ENCODE assay signal across 18 cellular contexts in the genomic region with DNA sequence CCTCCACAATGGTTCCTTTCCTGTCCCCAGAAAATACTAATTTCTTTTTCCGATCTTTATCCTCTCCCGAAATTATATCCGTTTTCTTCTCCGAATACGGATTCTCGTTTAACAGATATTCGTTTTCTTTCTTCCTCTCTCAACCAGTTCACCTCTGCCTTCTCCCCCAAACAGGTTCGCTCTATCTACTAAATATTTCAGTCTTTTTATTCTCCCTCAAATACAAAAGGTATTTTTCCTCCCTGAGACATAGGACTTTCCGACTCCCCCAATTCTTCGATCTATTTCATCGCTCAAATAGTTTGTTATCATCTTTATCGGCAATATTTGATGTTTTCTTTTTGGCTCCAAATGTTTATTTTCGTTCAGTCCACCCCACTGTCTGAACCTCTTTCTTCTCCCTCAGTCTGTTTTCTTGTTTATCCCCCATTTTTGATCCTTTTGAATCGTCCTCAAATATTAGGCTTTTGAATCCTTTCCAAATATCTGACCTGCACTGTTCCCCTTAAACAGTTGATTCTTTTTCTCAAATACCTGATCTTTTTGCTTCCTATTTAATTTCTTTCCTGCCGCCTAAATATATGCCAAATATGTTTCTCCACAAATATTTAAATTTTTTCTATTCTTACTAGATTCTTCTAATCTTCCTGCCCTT. TPM values are rescaled to one million over a fixed set of nuclear protein-coding genes. Genes with fewer than 3 reads are reported as not detected.
A peak's percentile ranks its signal among the peaks of the same experiment; 100 is the strongest.
DNase-seq lines count a peak whose midpoint lies in the region; ATAC-seq, FAIRE-seq and TF ChIP-seq lines count a peak whose summit lies in the region.
"Had no signal": no experiment of that assay in that cellular context is flagged by ENCODE, and none has a peak within 500 bp of the region (broad histone marks: within the 10 kb centered on the region; RNA-seq: fewer than 3 reads in every experiment).

No MANE protein-coding gene starts in this region.

- peaks cover 17% of the 10 kb centered on the region for H3K27me3 ChIP-seq in CD4-positive, CD25-positive, alpha-beta regulatory T cell (ENCODE audit: control insufficient read depth, insufficient read depth, low read length)
- H3K27me3 ChIP-seq in H7 (ENCODE audit: control insufficient read depth, insufficient read depth, low read length) (peaks cover 94% of the 10 kb centered on the region), K562 (ENCODE audit: control insufficient read depth in 2 of 2, insufficient read depth in 2 of 2, low read length in 2 of 2) (no peaks in the 10 kb centered on the region), mucosa of rectum (ENCODE audit: control insufficient read depth in 2 of 2, insufficient read depth in 2 of 2, low read length in 2 of 2) (peaks cover 46 to 69% of the 10 kb centered on the region in 2 donors), pancreas (peaks cover 7 to 61% (median 27%) of the 10 kb centered on the region in 4 donors)

- H4K20me1 ChIP-seq in K562 (replicated peaks; ENCODE audit: control insufficient read depth, insufficient read depth, low read length): peaks cover 10% of the 10 kb centered on the region; the same call in 1 of the 2 replicates

- TF ChIP-seq EP300 in K562 (IDR thresholded peaks at IDR 0.05; ENCODE audit: low read length): no peak

- H3K9me3 ChIP-seq in CD4-positive, CD25-positive, alpha-beta regulatory T cell (ENCODE audit: control insufficient read depth in 2 of 2, low read length in 2 of 2): no peaks in the 10 kb centered on the region
- H3K9me3 ChIP-seq in K562 (replicated peaks; ENCODE audit: control insufficient read depth, insufficient read depth, low read depth, low read length) (no peaks in the 10 kb centered on the region; the same call in 1 of the 2 replicates), mucosa of rectum (ENCODE audit: control insufficient read depth in 2 of 2, low read length in 2 of 2) (no peaks in the 10 kb centered on the region), pancreas (no peaks in the 10 kb centered on the region)
- H3K9me3 ChIP-seq: gastrocnemius medialis, mucosa of descending colon had no signal

- TSS peak; percentile 18 for BruUV-seq in K562 (replicated peaks; lab: Mats Ljungman, UMichigan)

- peaks cover 11 to 37% (median 25%) of the 10 kb centered on the region in 4 donors for H3K4me1 Mint-ChIP-seq in CD4-positive, CD25-positive, alpha-beta regulatory T cell
- H3K4me1 Mint-ChIP-seq in osteocyte (ENCODE audit: unreplicated experiment): peaks cover 26% of the 10 kb centered on the region

- in situ Hi-C loops in K562 (cut with MboI): no loop called here

- no peak for ATAC-seq in CD4-positive, CD25-positive, alpha-beta regulatory T cell (ENCODE audit: low read depth in 2 of 2)
- ATAC-seq in K562 (no peak), pancreas (no peak)
- ATAC-seq: gastrocnemius medialis, mucosa of descending colon had no signal

- no peak for DNase-seq in CD4-positive, CD25-positive, alpha-beta regulatory T cell
- DNase-seq in H7 (no peak), K562 (ENCODE audit: extremely low read depth in 1 of 4, low spot score in 3 of 4) (no peak), pancreas (no peak), NCI-H1105 treated with DMSO at 0.1 percent for 48 hours (lab: John Stamatoyannopoulos, UW) (no peak), osteocyte (ENCODE audit: extremely low spot score, unreplicated experiment) (no peak)
- DNase-seq: activated CD4-positive, CD25-positive, alpha-beta regulatory T cell; DMS79 treated with DMSO at 0.1 percent for 48 hours; effector memory CD4-positive, alpha-beta T cell; gastrocnemius medialis; mucosa of descending colon; NCI-H146; NCI-H446 treated with DMSO at 0.1 percent for 48 hours had no signal

- POLR2A ChIA-PET in K562 (lab: Yijun Ruan, JAX): interaction anchor here (0.6 kb wide), 1 partner anchor 103 kb away, joined by 3 read pairs; no protein-coding TSS in a partner anchor

- H3K27me3 Mint-ChIP-seq in CD4-positive, CD25-positive, alpha-beta regulatory T cell: peaks cover 69% of the 10 kb centered on the region
- peaks cover 77% of the 10 kb centered on the region for H3K27me3 Mint-ChIP-seq in osteocyte (ENCODE audit: unreplicated experiment)

- TF ChIP-seq POLR2A in K562 (conservative IDR thresholded peaks at IDR 0.05): no peak

- no peak overlapping the region for H3K27ac ChIP-seq in CD4-positive, CD25-positive, alpha-beta regulatory T cell (ENCODE audit: insufficient read depth, low read length, poor library complexity, severe bottlenecking)
- H3K27ac ChIP-seq in K562 (ENCODE audit: extremely low read depth, low read depth, low read length) (0 out of 3 replicates have a peak overlapping the region, but pooled peaks have one; percentile 25), mucosa of rectum (ENCODE audit: low read depth in 2 of 2, low read length in 2 of 2) (peak overlapping the region; percentile 58 to 61), pancreas (no peak overlapping the region)
- H3K27ac ChIP-seq: BLaER1 treated with 17β-estradiol and CSF1 and Interleukin-3, amounts not matched to agents 10 nM and 100 nM; gastrocnemius medialis; KMS-11 had no signal

- H3K4me3 Mint-ChIP-seq in CD4-positive, CD25-positive, alpha-beta regulatory T cell: peak overlapping the region in 3 of 4 donors; percentile 5 to 31 (median 21)
- H3K4me3 Mint-ChIP-seq in osteocyte (ENCODE audit: unreplicated experiment): no peak overlapping the region

- FAIRE-seq in K562 (lab: Jason Lieb, UNC) (no peak), pancreas (lab: Jason Lieb, UNC) (no peak)
- FAIRE-seq: keratinocyte had no signal

- 94% methylated on average over 14 of the region's 15 CpGs for WGBS in K562 (ENCODE audit: insufficient coverage, low coverage, missing lambda C conversion rate)
- 14 to 17% methylated on average over 15 of the region's 15 CpGs for WGBS in pancreas, 2 donors

- CTCF ChIA-PET in K562 (lab: Yijun Ruan, JAX; ENCODE audit: low intra/inter-chr PET ratio): no interaction called here

- H2AFZ ChIP-seq in K562 (ENCODE audit: low read depth, low read length): no peak overlapping the region

- no peak overlapping the region for H3K4me3 ChIP-seq in CD4-positive, CD25-positive, alpha-beta regulatory T cell (ENCODE audit: low read depth, low read length)
- H3K4me3 ChIP-seq in H7 (ENCODE audit: insufficient read depth, low read depth, low read length) (peak overlapping the region; percentile 27; the same call in 1 of the 2 replicates), K562 (no peak overlapping the region), mucosa of rectum (ENCODE audit: low read length in 2 of 2) (peak overlapping the region in 1 of 2 donors; percentile 72), pancreas (no peak overlapping the region)
- H3K4me3 ChIP-seq: mucosa of descending colon had no signal

- TF ChIP-seq CTCF in K562 (IDR thresholded peaks at IDR 0.05 in 2 of 3, conservative IDR thresholded peaks at IDR 0.05 in 1 of 3; ENCODE audit: insufficient read depth in 2 of 3, low read depth in 1 of 3, low read length in 3 of 3) (no peak), pancreas (IDR thresholded peaks at IDR 0.05) (no peak), osteocyte (IDR thresholded peaks at IDR 0.05) (no peak)

- intact Hi-C loops in K562 (cut with micrococcal nuclease) (loop anchor here (5.0 kb wide), 2 partner anchors 68 to 163 kb away; no protein-coding TSS in a partner anchor), pancreas (cut with DNase I) (no loop called here)

- H3K36me3 ChIP-seq in CD4-positive, CD25-positive, alpha-beta regulatory T cell (ENCODE audit: control insufficient read depth, insufficient read depth, low read length): no peaks in the 10 kb centered on the region
- no peaks in the 10 kb centered on the region for H3K36me3 ChIP-seq in H7 (replicated peaks; ENCODE audit: control insufficient read depth, insufficient read depth, low read length)
- peaks cover 53% of the 10 kb centered on the region for H3K36me3 ChIP-seq in K562 (ENCODE audit: control insufficient read depth, insufficient read depth, low read length)
- H3K36me3 ChIP-seq in mucosa of rectum (ENCODE audit: control insufficient read depth in 2 of 2, insufficient read depth in 2 of 2, low read length in 2 of 2): no peaks in the 10 kb centered on the region
- no peaks in the 10 kb centered on the region for H3K36me3 ChIP-seq in pancreas
- H3K36me3 ChIP-seq: BLaER1 treated with 17β-estradiol and CSF1 and Interleukin-3, amounts not matched to agents 10 nM and 100 nM; gastrocnemius medialis had no signal

- no peak for TF ChIP-seq RAD21 in K562 (CRISPR knock-in tag; conservative IDR thresholded peaks at IDR 0.05 in 1 of 2, IDR thresholded peaks at IDR 0.05 in 1 of 2)

- H3K9me3 Mint-ChIP-seq in CD4-positive, CD25-positive, alpha-beta regulatory T cell: peaks cover 0 to 14% (median 0%) of the 10 kb centered on the region in 7 donors
- no peaks in the 10 kb centered on the region for H3K9me3 Mint-ChIP-seq in osteocyte (ENCODE audit: unreplicated experiment)

- H3K9me1 ChIP-seq in K562 (ENCODE audit: control insufficient read depth, insufficient read depth, low read length): no peaks in the 10 kb centered on the region

- no peaks in the 10 kb centered on the region for H3K36me3 Mint-ChIP-seq in CD4-positive, CD25-positive, alpha-beta regulatory T cell
- H3K36me3 Mint-ChIP-seq in osteocyte (ENCODE audit: unreplicated experiment): peaks cover 2% of the 10 kb centered on the region

- H3K9ac ChIP-seq in K562 (ENCODE audit: insufficient read depth in 1 of 2, low read depth in 2 of 2, low read length in 2 of 2) (no peak overlapping the region), mucosa of rectum (ENCODE audit: low read depth in 1 of 2, low read length in 2 of 2) (peak overlapping the region; percentile 17 to 62)
- H3K9ac ChIP-seq: BLaER1 treated with 17β-estradiol and CSF1 and Interleukin-3, amounts not matched to agents 10 nM and 100 nM; KMS-11 had no signal

- H3K4me2 ChIP-seq in K562 (ENCODE audit: insufficient read depth, low read length): no peak overlapping the region
- H3K4me2 ChIP-seq: BLaER1 treated with 17β-estradiol and CSF1 and Interleukin-3, amounts not matched to agents 10 nM and 100 nM; KMS-11 had no signal

- H3K27ac Mint-ChIP-seq in CD4-positive, CD25-positive, alpha-beta regulatory T cell: no peak overlapping the region
- H3K27ac Mint-ChIP-seq in osteocyte (ENCODE audit: unreplicated experiment): no peak overlapping the region
- H3K27ac Mint-ChIP-seq: activated T-helper 2 cell treated with anti-CD3 and anti-CD28 coated beads, Interferon-gamma antibody, Interleukin-2, Interleukin-4, amounts not matched to agents 10 μg/mL and 5 μg/mL and 100 μg/mL, durations not matched to agents 14 hours and 24 hours and 36 hours had no signal

- peaks cover 13% of the 10 kb centered on the region for H3K4me1 ChIP-seq in CD4-positive, CD25-positive, alpha-beta regulatory T cell (ENCODE audit: control insufficient read depth, insufficient read depth, low read length, poor library complexity, severe bottlenecking)
- H3K4me1 ChIP-seq in K562 (replicated peaks in 1 of 2; ENCODE audit: control insufficient read depth in 2 of 2, insufficient read depth in 2 of 2, low read length in 2 of 2) (peaks cover 8 to 68% of the 10 kb centered on the region in 2 experiments; a peak in 4 of 5 replicates), mucosa of rectum (ENCODE audit: control insufficient read depth in 2 of 2, insufficient read depth in 2 of 2, low read length in 2 of 2) (peaks cover 15 to 19% of the 10 kb centered on the region in 2 donors), pancreas (peaks cover 0 to 22% (median 6%) of the 10 kb centered on the region in 3 donors)

- H3K79me2 ChIP-seq in K562 (ENCODE audit: control insufficient read depth, insufficient read depth, low read length): peaks cover 70% of the 10 kb centered on the region

RNA-seq across cellular contexts. Expression of a gene that starts 4.4 kb away (rescaled TPM):
- total RNA-seq in CD4-positive, CD25-positive, alpha-beta regulatory T cell: not detected
- polyA plus RNA-seq in CD4-positive, CD25-positive, alpha-beta regulatory T cell: not detected
- not detected in 2 replicates for total RNA-seq in H7 (2014; rRNA removed; shearing (Covaris generic))
- 10.2 and 35.6 TPM in 2 replicates for total RNA-seq in K562 (2011; cell fraction: chromatin; rRNA removed; ENCODE audit: low replicate concordance)
- 39.9 and 42.6 TPM in 2 replicates for total RNA-seq in K562 (2011; cell fraction: nucleolus; rRNA removed)
- total RNA-seq in K562 (2011; cell fraction: nucleoplasm; rRNA removed): 19.5 and 26.3 TPM in 2 replicates
- total RNA-seq in K562 (2014; rRNA removed) (59.8 and 73.9 TPM in 2 replicates), K562 (2014; rRNA removed; fragmentation: Illumina TruSeq; extraction: Trizol) (2.3 and 3.1 TPM in 2 replicates), K562 (2015; rRNA removed; fragmentation: Illumina TruSeq; extraction: Trizol) (24.9 and 25.3 TPM in 2 replicates), K562 (2021) (88.2 and 90.4 TPM in 2 replicates), pancreas (under 1 TPM in 2 of 6 donors, not detected in 4; 0.19 to 0.28 TPM), osteocyte (0.13 TPM in 1 of 2 replicates, not detected in the other)
- polyA plus RNA-seq in K562 (2011; rRNA removed) (30.8 and 50.1 TPM in 2 replicates), K562 (2014; fragmentation: Illumina TruSeq; extraction: Trizol) (7.4 and 35.6 TPM in 2 replicates), K562 (2014; fragmentation: Nextera tagmentation; extraction: Ambion mirVana) (under 1 TPM; 0.13 to 0.17 TPM), K562 (2014; rRNA removed) (58.7 and 64.6 TPM in 2 replicates), pancreas (under 1 TPM; 0.12 to 0.15 TPM)
- 91.0 and 189 TPM in 2 replicates for polyA plus RNA-seq in K562 (2011; cell fraction: cytosol; rRNA removed)
- 68.1 and 94.4 TPM in 2 replicates for polyA plus RNA-seq in K562 (2011; cell fraction: nucleus; rRNA removed)
- polyA plus RNA-seq in K562 (2012): 34.0 and 38.0 TPM in 2 replicates
- polyA minus RNA-seq in K562 (2011; rRNA and poly(A)+ RNA removed): 12.0 and 21.7 TPM in 2 replicates
- 56.3 and 80.4 TPM in 2 replicates for polyA minus RNA-seq in K562 (2011; cell fraction: cytosol; rRNA and poly(A)+ RNA removed)
- 21.8 and 31.4 TPM in 2 replicates for polyA minus RNA-seq in K562 (2011; cell fraction: nucleus; rRNA and poly(A)+ RNA removed)

Comparison
In these comparisons a context has a peak if more than half of its experiments do, and no peak if none do; other contexts are left out.
1. H3K27ac ChIP-seq: peak in K562 (single experiment) and mucosa of rectum (2 of 2); none in CD4-positive, CD25-positive, alpha-beta regulatory T cell (single experiment) and pancreas (0 of 4).
2. H3K9ac ChIP-seq: peak in mucosa of rectum (2 of 2); none in K562 (0 of 2).